In genomic region chr6:134230087-134230717, GRCh38 we compare ENCODE assay signal across 14 cellular contexts.
DNase-seq lines count a peak whose midpoint lies in the region; ATAC-seq and TF ChIP-seq lines count a peak whose summit lies in the region.
"Had no signal": no experiment of that assay in that cellular context is flagged by ENCODE, and none has a peak within 500 bp of the region (broad histone marks: within the 10 kb centered on the region; RNA-seq: fewer than 3 reads in every experiment).

No MANE protein-coding gene starts in this region.

- no peak overlapping the region for H3K14ac ChIP-seq in trophoblast cell (ENCODE audit: low read length)

- intact Hi-C loops in heart right ventricle (cut with DNase I) = loop anchor here in 1 of 10 donors (10.0 kb wide), 1 partner anchor 115 kb away; no protein-coding TSS in a partner anchor

- H3K23ac ChIP-seq in trophoblast cell (ENCODE audit: low read length) = no peak overlapping the region

- no peaks in the 10 kb centered on the region for H3K9me2 ChIP-seq in hepatocyte (replicated peaks; ENCODE audit: insufficient read depth)

- H2AFZ ChIP-seq in trophoblast cell (ENCODE audit: insufficient read depth, low read length, poor library complexity) (no peak overlapping the region), hepatocyte (no peak overlapping the region)

- H3K9ac ChIP-seq in trophoblast cell (ENCODE audit: low read length) = no peak overlapping the region

- no peaks in the 10 kb centered on the region for H3K79me2 ChIP-seq in trophoblast cell (ENCODE audit: control insufficient read depth, insufficient read depth, low read length, poor library complexity)
- no peaks in the 10 kb centered on the region for H3K79me2 ChIP-seq in hepatocyte

- H3K4me3 ChIP-seq in heart right ventricle (peak overlapping the region in 3 of 10 donors; percentile 2 to 26 (median 5)), trophoblast cell (ENCODE audit: low read depth, low read length) (no peak overlapping the region), hepatocyte (no peak overlapping the region)
- H3K4me3 ChIP-seq: gastrocnemius medialis had no signal

- no peak overlapping the region for H2BK5ac ChIP-seq in trophoblast cell (ENCODE audit: low read depth, low read length, poor library complexity)

- H2AK5ac ChIP-seq in trophoblast cell (ENCODE audit: low read length) = no peak overlapping the region

- no peaks in the 10 kb centered on the region for H3K79me1 ChIP-seq in trophoblast cell (ENCODE audit: low read length)

- peak overlapping the region in 6 of 10 donors; percentile 25 to 75 (median 38) for H3K27ac ChIP-seq in heart right ventricle
- no peak overlapping the region for H3K27ac ChIP-seq in trophoblast cell (ENCODE audit: low read depth, low read length)
- no peak overlapping the region for H3K27ac ChIP-seq in hepatocyte
- H3K27ac ChIP-seq: 22Rv1, gastrocnemius medialis had no signal

- H4K20me1 ChIP-seq in hepatocyte (ENCODE audit: insufficient read depth, poor library complexity, severe bottlenecking) = no peaks in the 10 kb centered on the region

- no peak overlapping the region for H4K12ac ChIP-seq in trophoblast cell (ENCODE audit: low read depth, low read length)

- no peaks in the 10 kb centered on the region for H3K9me3 ChIP-seq in heart right ventricle
- H3K9me3 ChIP-seq in trophoblast cell (ENCODE audit: insufficient read depth, low read depth, low read length) = no peaks in the 10 kb centered on the region
- no peaks in the 10 kb centered on the region for H3K9me3 ChIP-seq in hepatocyte (ENCODE audit: low read depth)
- H3K9me3 ChIP-seq: gastrocnemius medialis had no signal

- peak in 6 of 8 donors; percentile 54 to 86 (median 60) for ATAC-seq in heart right ventricle
- ATAC-seq in HG03521 (IDR thresholded peaks at IDR 0.05; ENCODE audit: unreplicated experiment) = no peak
- ATAC-seq: gastrocnemius medialis, left colon had no signal

- no peak for TF ChIP-seq CTCF in heart right ventricle (IDR thresholded peaks at IDR 0.05)
- TF ChIP-seq CTCF in hepatocyte (IDR thresholded peaks at IDR 0.05; ENCODE audit: poor library complexity) = no peak

- H3K18ac ChIP-seq in trophoblast cell (ENCODE audit: low read length) = no peak overlapping the region

- H3K4ac ChIP-seq in trophoblast cell (ENCODE audit: low read depth, low read length) = no peak overlapping the region

- no peaks in the 10 kb centered on the region for H3K36me3 ChIP-seq in heart right ventricle
- H3K36me3 ChIP-seq in trophoblast cell (ENCODE audit: control insufficient read depth in 1 of 2, insufficient read depth in 2 of 2, low read length in 2 of 2) = no peaks in the 10 kb centered on the region
- no peaks in the 10 kb centered on the region for H3K36me3 ChIP-seq in hepatocyte (replicated peaks; ENCODE audit: insufficient read depth, low read depth)
- H3K36me3 ChIP-seq: gastrocnemius medialis had no signal

- no peak overlapping the region for H4K8ac ChIP-seq in trophoblast cell (ENCODE audit: low read depth, low read length)

- peak; percentile 63 for DNase-seq in SIG-M5 treated with dmso at 0.1 percent for 504 hours (lab: John Stamatoyannopoulos, UW; ENCODE audit: unreplicated experiment)
- DNase-seq in SIG-M5 (lab: John Stamatoyannopoulos, UW) = no peak
- peak; percentile 80 for DNase-seq in SKM-1 (lab: John Stamatoyannopoulos, UW; ENCODE audit: unreplicated experiment)
- peak in 1 of 2 donors; percentile 29 for DNase-seq in heart right ventricle
- DNase-seq in trophoblast cell = peak; percentile 9 to 35
- DNase-seq in NCI-H146 treated with DMSO at 0.1 percent for 48 hours (lab: John Stamatoyannopoulos, UW; ENCODE audit: unreplicated experiment) = no peak
- no peak for DNase-seq in hepatocyte (ENCODE audit: low spot score)
- DNase-seq: activated CD4-positive, alpha-beta T cell treated with anti-CD3 and anti-CD28 coated beads, Interleukin-2, amount 50 U/mL, for 1 hour; NCI-H226; stimulated activated CD4-positive, alpha-beta T cell treated with anti-CD3 and anti-CD28 coated beads, Interleukin-4, amount 100 ng/mL, for 24 hours had no signal

- H3K27me3 ChIP-seq in heart right ventricle (no peaks in the 10 kb centered on the region), trophoblast cell (ENCODE audit: insufficient read depth, low read length) (no peaks in the 10 kb centered on the region), hepatocyte (no peaks in the 10 kb centered on the region)
- H3K27me3 ChIP-seq: gastrocnemius medialis had no signal

- no peak overlapping the region for H2BK120ac ChIP-seq in trophoblast cell (ENCODE audit: insufficient read depth, low read length, poor library complexity)

- H3K4me1 ChIP-seq in heart right ventricle (peaks cover 0 to 20% (median 0%) of the 10 kb centered on the region in 9 donors), trophoblast cell (ENCODE audit: control insufficient read depth in 1 of 2, insufficient read depth in 2 of 2, low read length in 2 of 2) (no peaks in the 10 kb centered on the region), hepatocyte (ENCODE audit: insufficient read depth) (no peaks in the 10 kb centered on the region)
- H3K4me1 ChIP-seq: gastrocnemius medialis had no signal

- H3K4me2 ChIP-seq in trophoblast cell (ENCODE audit: low read length) = no peak overlapping the region
- no peak overlapping the region for H3K4me2 ChIP-seq in hepatocyte

- WGBS in heart right ventricle, 2 donors = 78 to 85% methylated on average over 8 of the region's 8 CpGs
- no CpG with 5 or more reads among the region's 8 CpGs for WGBS in trophoblast cell (ENCODE audit: extremely low coverage, insufficient coverage, insufficient read length)
- WGBS in hepatocyte (ENCODE audit: low lambda C conversion rate, missing lambda C conversion rate) = 94% methylated on average over 8 of the region's 8 CpGs

- no peak overlapping the region for H4K91ac ChIP-seq in trophoblast cell (ENCODE audit: low read depth, low read length)

- H2BK12ac ChIP-seq in trophoblast cell (ENCODE audit: low read length) = no peak overlapping the region

Comparison
In these comparisons a context has a peak if more than half of its experiments do, and no peak if none do; other contexts are left out.
1. DNase-seq: peak in SIG-M5 treated with dmso at 0.1 percent for 504 hours (single experiment), SKM-1 (single experiment) and trophoblast cell (2 of 2); none in SIG-M5 (single experiment), NCI-H146 treated with DMSO at 0.1 percent for 48 hours (single experiment) and hepatocyte (single experiment).
2. H3K27ac ChIP-seq: peak in heart right ventricle (6 of 10); none in trophoblast cell (single experiment) and hepatocyte (single experiment).